In genomic region chr6:135021310-135022049, GRCh38 we compare ENCODE assay signal across 1 cellular context.
TF ChIP-seq lines count a peak whose summit lies in the region.

No MANE protein-coding gene starts in this region.

TF ChIP-seq in GM12878, 131 proteins besides CTCF, POLR2A, EP300 and RAD21 (continued from another document):
- no peak for TF ChIP-seq NKRF (conservative IDR thresholded peaks at IDR 0.05)
- no peak for TF ChIP-seq FOS (IDR thresholded peaks at IDR 0.05; ENCODE audit: borderline replicate concordance, extremely low read depth, insufficient read length)
- TF ChIP-seq SMC3 (IDR thresholded peaks at IDR 0.05; ENCODE audit: borderline replicate concordance, low read length): no peak
- no peak for TF ChIP-seq MLLT1 (IDR thresholded peaks at IDR 0.05)
- no peak for TF ChIP-seq ASH2L (IDR thresholded peaks at IDR 0.05; ENCODE audit: borderline replicate concordance, low read depth)
- no peak for TF ChIP-seq BACH1 (IDR thresholded peaks at IDR 0.05; ENCODE audit: borderline replicate concordance)
- peak; percentile 59; the same call in 1 of the 2 replicates for TF ChIP-seq RUNX3 (IDR thresholded peaks at IDR 0.05; ENCODE audit: low read length)
- no peak for TF ChIP-seq E2F8 (IDR thresholded peaks at IDR 0.05; ENCODE audit: low read depth, partially characterized antibody)
- TF ChIP-seq SMAD5 (IDR thresholded peaks at IDR 0.05; ENCODE audit: low read depth): no peak
- TF ChIP-seq EZH2 (IDR thresholded peaks at IDR 0.05; ENCODE audit: borderline replicate concordance, control insufficient read depth, low read depth, low read length): no peak
- no peak for TF ChIP-seq TARDBP (IDR thresholded peaks at IDR 0.05; ENCODE audit: borderline replicate concordance)
- TF ChIP-seq RAD51 (IDR thresholded peaks at IDR 0.05): no peak
